8 cellular contexts compared by ENCODE assay signal in the genomic region with DNA sequence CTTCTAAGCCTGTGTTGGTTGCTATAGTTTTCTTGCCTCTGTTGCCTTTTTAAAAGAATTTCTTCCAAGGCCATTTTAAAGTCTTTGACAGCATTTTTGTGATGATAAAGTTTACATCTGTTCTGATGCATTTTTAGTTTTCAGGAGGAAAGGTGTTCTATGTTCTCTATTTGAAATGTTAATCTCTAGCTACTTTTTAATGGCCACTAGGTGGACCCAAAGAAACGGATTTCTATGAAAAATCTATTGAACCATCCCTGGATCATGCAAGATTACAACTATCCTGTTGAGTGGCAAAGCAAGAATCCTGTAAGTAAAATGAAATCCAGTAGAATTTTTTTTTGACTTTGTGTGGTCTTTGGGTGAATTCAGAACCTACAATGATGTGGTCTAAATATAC.
DNase-seq lines count a peak whose midpoint lies in the region; ATAC-seq, FAIRE-seq and TF ChIP-seq lines count a peak whose summit lies in the region.

No MANE protein-coding gene starts in this region.

- peak; percentile 41 for DNase-seq in SIG-M5 treated with dmso at 0.1 percent for 504 hours (lab: John Stamatoyannopoulos, UW; ENCODE audit: unreplicated experiment)
- DNase-seq in SIG-M5 (lab: John Stamatoyannopoulos, UW): no peak
- peak; percentile 12 for DNase-seq in NCI-H460 (ENCODE audit: extremely low read depth, low read depth)
- no peak for DNase-seq in dorsolateral prefrontal cortex
- DNase-seq in pancreas: no peak
- no peak for DNase-seq in activated CD4-positive, alpha-beta memory T cell treated with anti-CD3 and anti-CD28 coated beads for 36 hours
- no peak for DNase-seq in COLO668 (lab: John Stamatoyannopoulos, UW; ENCODE audit: unreplicated experiment)

- no peaks in the 10 kb centered on the region for H3K36me3 ChIP-seq in pancreas

- peaks cover 16% of the 10 kb centered on the region for H3K36me3 Mint-ChIP-seq in activated CD4-positive, alpha-beta memory T cell treated with anti-CD3 and anti-CD28 coated beads for 36 hours

- H3K27ac ChIP-seq in dorsolateral prefrontal cortex (no peak overlapping the region), pancreas (no peak overlapping the region)

- FAIRE-seq in pancreas (lab: Jason Lieb, UNC): no peak

- H3K27ac Mint-ChIP-seq in activated CD4-positive, alpha-beta memory T cell treated with anti-CD3 and anti-CD28 coated beads for 36 hours: no peak overlapping the region

- POLR2A ChIA-PET in activated CD4-positive, alpha-beta memory T cell treated with anti-CD3 and anti-CD28 coated beads for 36 hours (lab: Charles Lee): interaction anchor here (1.0 kb wide), 1 partner anchor 96 kb away, joined by 5 read pairs; no protein-coding TSS in a partner anchor

- H3K27me3 Mint-ChIP-seq in activated CD4-positive, alpha-beta memory T cell treated with anti-CD3 and anti-CD28 coated beads for 36 hours: no peaks in the 10 kb centered on the region

- no peaks in the 10 kb centered on the region for H3K9me3 ChIP-seq in pancreas

- TF ChIP-seq CTCF in dorsolateral prefrontal cortex (IDR thresholded peaks at IDR 0.05 in 54 of 56, conservative IDR thresholded peaks at IDR 0.05 in 2 of 56; ENCODE audit: low read depth in 1 of 56, partially characterized antibody in 56 of 56): peak; percentile 38 to 78 (median 63)
- TF ChIP-seq CTCF in pancreas (IDR thresholded peaks at IDR 0.05): peak; percentile 20 to 39 (median 34)

- WGBS in pancreas, 2 donors: 5 to 7% methylated on average over 1 of the region's 1 CpG

- intact Hi-C loops in dorsolateral prefrontal cortex (cut with DNase I): loop anchor here (10.0 kb wide), 4 partner anchors 172 to 622 kb away; no protein-coding TSS in a partner anchor
- intact Hi-C loops in pancreas (cut with DNase I): no loop called here
- intact Hi-C loops in activated CD4-positive, alpha-beta memory T cell treated with anti-CD3 and anti-CD28 coated beads for 36 hours (cut with micrococcal nuclease): loop anchor here (2.0 kb wide), 1 partner anchor 96 kb away; no protein-coding TSS in a partner anchor

- H3K9me3 Mint-ChIP-seq in activated CD4-positive, alpha-beta memory T cell treated with anti-CD3 and anti-CD28 coated beads for 36 hours: no peaks in the 10 kb centered on the region

- H3K4me1 Mint-ChIP-seq in activated CD4-positive, alpha-beta memory T cell treated with anti-CD3 and anti-CD28 coated beads for 36 hours (ENCODE audit: low read depth): no peaks in the 10 kb centered on the region

- H3K4me3 Mint-ChIP-seq in activated CD4-positive, alpha-beta memory T cell treated with anti-CD3 and anti-CD28 coated beads for 36 hours: no peak overlapping the region

- CTCF ChIA-PET in activated CD4-positive, alpha-beta memory T cell treated with anti-CD3 and anti-CD28 coated beads for 36 hours (lab: Charles Lee): interaction anchor here (0.6 to 4.1 kb wide), 11 partner anchors 13 to 226 kb away, joined by 3 to 64 read pairs (median 4); no protein-coding TSS in a partner anchor

- H3K27me3 ChIP-seq in dorsolateral prefrontal cortex: peaks cover 0 to 4% (median 0%) of the 10 kb centered on the region in 45 donors
- H3K27me3 ChIP-seq in pancreas: no peaks in the 10 kb centered on the region

- ATAC-seq in pancreas: peak in 2 of 4 donors; percentile 36 to 59
- ATAC-seq in GM19395 (IDR thresholded peaks at IDR 0.05; ENCODE audit: unreplicated experiment): no peak

- H3K4me1 ChIP-seq in pancreas: no peaks in the 10 kb centered on the region

- no peak overlapping the region for H3K4me3 ChIP-seq in dorsolateral prefrontal cortex
- H3K4me3 ChIP-seq in pancreas: no peak overlapping the region

Comparison
In these comparisons a context has a peak if more than half of its experiments do, and no peak if none do; other contexts are left out.
1. DNase-seq: peak in SIG-M5 treated with dmso at 0.1 percent for 504 hours (single experiment) and NCI-H460 (single experiment); none in SIG-M5 (single experiment), dorsolateral prefrontal cortex (0 of 10), pancreas (0 of 6), activated CD4-positive, alpha-beta memory T cell treated with anti-CD3 and anti-CD28 coated beads for 36 hours (single experiment) and COLO668 (single experiment).
2. intact Hi-C loops: an anchor here in dorsolateral prefrontal cortex (10.0 kb wide) and activated CD4-positive, alpha-beta memory T cell treated with anti-CD3 and anti-CD28 coated beads for 36 hours (2.0 kb wide); none called in pancreas.